Comparison of ENCODE assay signal across 9 cellular contexts in the genomic region with DNA sequence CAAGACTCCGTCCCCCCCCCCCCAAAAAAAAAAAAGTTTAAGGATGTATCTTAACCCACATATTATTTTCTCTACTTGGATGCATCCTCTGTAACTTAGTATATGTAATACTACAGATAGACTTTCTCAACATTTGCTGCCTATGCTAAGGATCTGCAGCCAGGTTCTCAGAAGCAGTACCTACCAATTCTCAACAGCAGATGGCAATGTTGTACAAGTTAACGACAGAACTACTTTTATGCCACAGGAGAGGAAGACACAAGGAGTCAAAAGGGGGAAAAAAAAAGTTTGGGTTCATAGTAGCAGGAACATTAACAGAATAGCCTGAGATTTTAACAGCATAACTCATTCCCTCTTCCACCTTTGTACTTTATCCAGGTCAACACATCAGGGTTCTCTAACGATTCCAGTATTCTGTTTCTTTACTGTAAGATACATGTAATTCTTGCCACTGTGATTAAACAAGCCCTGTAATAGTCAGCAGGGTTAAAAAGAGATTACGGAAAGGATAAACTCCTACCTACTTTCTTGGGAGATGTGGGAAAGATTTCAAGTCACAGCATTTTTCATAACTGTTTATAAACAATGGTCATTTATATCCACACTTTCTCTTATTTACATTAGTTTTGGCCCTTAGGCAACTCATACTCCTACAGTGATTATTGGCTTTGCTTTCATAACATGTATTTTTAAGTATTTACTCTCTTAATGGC. TPM values are rescaled to one million over a fixed set of nuclear protein-coding genes. Genes with fewer than 3 reads are reported as not detected.
DNase-seq lines count a peak whose midpoint lies in the region; ATAC-seq and TF ChIP-seq lines count a peak whose summit lies in the region.
"Had no signal": no experiment of that assay in that cellular context is flagged by ENCODE, and none has a peak within 500 bp of the region (broad histone marks: within the 10 kb centered on the region; RNA-seq: fewer than 3 reads in every experiment).

No MANE protein-coding gene starts in this region.

- TF ChIP-seq POLR2A in esophagus muscularis mucosa (IDR thresholded peaks at IDR 0.05; ENCODE audit: low read depth): no peak

- in situ Hi-C loops in HAP-1 (cut with MboI; ENCODE audit: low sequenced_read_pairs): loop anchor here (5.0 to 25.0 kb wide), 2 partner anchors 170 to 530 kb away; a partner anchor contains a TSS

- POLR2A ChIA-PET in CD4-positive, alpha-beta memory T cell (lab: Charles Lee; ENCODE audit: partially characterized antibody): interaction anchor here (1.1 kb wide), 1 partner anchor 356 kb away, joined by 4 read pairs; no protein-coding TSS in a partner anchor
- POLR2A ChIA-PET in naive thymus-derived CD4-positive, alpha-beta T cell (lab: Charles Lee): interaction anchor here (0.8 kb wide), 1 partner anchor 8 kb away, joined by 5 read pairs; no protein-coding TSS in a partner anchor

- no peaks in the 10 kb centered on the region for H3K9me3 Mint-ChIP-seq in CD4-positive, alpha-beta memory T cell
- H3K9me3 Mint-ChIP-seq in activated CD4-positive, alpha-beta T cell treated with anti-CD3 and anti-CD28 coated beads, Interleukin-2, amount 10 ng/mL, durations not matched to agents 24 days and 14 days: no peaks in the 10 kb centered on the region
- no peaks in the 10 kb centered on the region for H3K9me3 Mint-ChIP-seq in naive thymus-derived CD4-positive, alpha-beta T cell
- H3K9me3 Mint-ChIP-seq: T-helper 1 cell treated with Interleukin-12 subunit alpha and Interleukin-12 subunit beta and Interleukin-4 antibody, amounts not matched to agents 30 μg/mL and 1 μg/mL, for 36 hours had no signal

- WGBS in esophagus muscularis mucosa: 34% methylated on average over 4 of the region's 4 CpGs

- H3K4me1 ChIP-seq in CD4-positive, alpha-beta memory T cell (ENCODE audit: insufficient read depth, low read length): peaks cover 12% of the 10 kb centered on the region
- H3K4me1 ChIP-seq in HAP-1: peaks cover 15% of the 10 kb centered on the region
- peaks cover 9 to 23% (median 17%) of the 10 kb centered on the region in 4 donors for H3K4me1 ChIP-seq in esophagus muscularis mucosa
- H3K4me1 ChIP-seq in naive thymus-derived CD4-positive, alpha-beta T cell (ENCODE audit: control insufficient read depth in 2 of 2, insufficient read depth in 2 of 2, low read length in 2 of 2): peaks cover 0 to 3% of the 10 kb centered on the region in 2 donors

- H3K27ac ChIP-seq in CD4-positive, alpha-beta memory T cell (ENCODE audit: low read depth, low read length): no peak overlapping the region
- peak overlapping the region; percentile 1 to 43 (median 23) for H3K27ac ChIP-seq in esophagus muscularis mucosa (replicated peaks in 1 of 4)
- H3K27ac ChIP-seq in naive thymus-derived CD4-positive, alpha-beta T cell (ENCODE audit: low read depth, low read length): no peak overlapping the region

- CTCF ChIA-PET in CD4-positive, alpha-beta memory T cell (lab: Charles Lee; ENCODE audit: partially characterized antibody): interaction anchor here (0.7 to 10.5 kb wide), 14 partner anchors 10 to 352 kb away, joined by 3 to 273 read pairs (median 4); no protein-coding TSS in a partner anchor
- CTCF ChIA-PET in naive thymus-derived CD4-positive, alpha-beta T cell (lab: Charles Lee): interaction anchor here (0.6 to 3.7 kb wide), 8 partner anchors 10 to 252 kb away, joined by 3 to 20 read pairs (median 10); no protein-coding TSS in a partner anchor

- TF ChIP-seq EP300 in esophagus muscularis mucosa (IDR thresholded peaks at IDR 0.05): no peak

- H3K9me3 ChIP-seq in CD4-positive, alpha-beta memory T cell (ENCODE audit: control insufficient read depth in 1 of 2, low read length in 2 of 2): no peaks in the 10 kb centered on the region
- H3K9me3 ChIP-seq in HAP-1 (no peaks in the 10 kb centered on the region), esophagus muscularis mucosa (no peaks in the 10 kb centered on the region)
- no peaks in the 10 kb centered on the region for H3K9me3 ChIP-seq in naive thymus-derived CD4-positive, alpha-beta T cell (ENCODE audit: control insufficient read depth in 2 of 3, low read length in 3 of 3)

- ATAC-seq in naive thymus-derived CD4-positive, alpha-beta T cell: peak; percentile 93
- no peak for ATAC-seq in HG02588 (IDR thresholded peaks at IDR 0.05; ENCODE audit: unreplicated experiment)
- ATAC-seq in GM19324 (IDR thresholded peaks at IDR 0.05; ENCODE audit: low FRiP score, unreplicated experiment): no peak

- H3K4me3 ChIP-seq in CD4-positive, alpha-beta memory T cell (ENCODE audit: low read length in 2 of 2): no peak overlapping the region
- no peak overlapping the region for H3K4me3 ChIP-seq in HAP-1
- no peak overlapping the region for H3K4me3 ChIP-seq in esophagus muscularis mucosa
- no peak overlapping the region for H3K4me3 ChIP-seq in naive thymus-derived CD4-positive, alpha-beta T cell (ENCODE audit: low read length)

- peaks cover 13 to 18% (median 17%) of the 10 kb centered on the region in 4 donors for H3K4me1 Mint-ChIP-seq in CD4-positive, alpha-beta memory T cell
- H3K4me1 Mint-ChIP-seq in activated CD4-positive, alpha-beta T cell treated with anti-CD3 and anti-CD28 coated beads, Interleukin-2, amount 10 ng/mL, durations not matched to agents 24 days and 14 days: peaks cover 13% of the 10 kb centered on the region
- H3K4me1 Mint-ChIP-seq in naive thymus-derived CD4-positive, alpha-beta T cell: peaks cover 8 to 24% (median 20%) of the 10 kb centered on the region in 7 donors

- peaks cover 32 to 37% of the 10 kb centered on the region in 2 donors for H3K36me3 Mint-ChIP-seq in CD4-positive, alpha-beta memory T cell
- H3K36me3 Mint-ChIP-seq in activated CD4-positive, alpha-beta T cell treated with anti-CD3 and anti-CD28 coated beads, Interleukin-2, amount 10 ng/mL, durations not matched to agents 24 days and 14 days (ENCODE audit: low read depth): peaks cover 41% of the 10 kb centered on the region
- H3K36me3 Mint-ChIP-seq in naive thymus-derived CD4-positive, alpha-beta T cell: peaks cover 22 to 32% (median 31%) of the 10 kb centered on the region in 5 donors

- intact Hi-C loops in CD4-positive, alpha-beta memory T cell (cut with micrococcal nuclease): loop anchor here (1.0 to 2.0 kb wide), 4 partner anchors 98 to 356 kb away; no protein-coding TSS in a partner anchor
- intact Hi-C loops in activated CD4-positive, alpha-beta T cell treated with anti-CD3 and anti-CD28 coated beads, Interleukin-2, amount 10 ng/mL, durations not matched to agents 24 days and 14 days (cut with micrococcal nuclease): loop anchor here (1.0 to 2.0 kb wide), 4 partner anchors 114 to 356 kb away; no protein-coding TSS in a partner anchor
- intact Hi-C loops in esophagus muscularis mucosa (cut with DNase I): loop anchor here (1.0 to 5.0 kb wide), 4 partner anchors 40 to 355 kb away; no protein-coding TSS in a partner anchor
- intact Hi-C loops in naive thymus-derived CD4-positive, alpha-beta T cell (cut with micrococcal nuclease): loop anchor here (1.0 to 5.0 kb wide), 8 partner anchors 100 to 520 kb away; no protein-coding TSS in a partner anchor

- TF ChIP-seq CTCF in esophagus muscularis mucosa (IDR thresholded peaks at IDR 0.05): peak; percentile 73 to 93 (median 78)

- no peaks in the 10 kb centered on the region for H3K27me3 Mint-ChIP-seq in CD4-positive, alpha-beta memory T cell
- H3K27me3 Mint-ChIP-seq in activated CD4-positive, alpha-beta T cell treated with anti-CD3 and anti-CD28 coated beads, Interleukin-2, amount 10 ng/mL, durations not matched to agents 24 days and 14 days: no peaks in the 10 kb centered on the region
- H3K27me3 Mint-ChIP-seq in naive thymus-derived CD4-positive, alpha-beta T cell: no peaks in the 10 kb centered on the region

- peak; percentile 65 to 76 (median 74) for DNase-seq in CD4-positive, alpha-beta memory T cell
- DNase-seq in HAP-1 (ENCODE audit: low spot score in 2 of 2) (peak; percentile 70 to 74), NCI-H460 (ENCODE audit: extremely low read depth, low read depth) (peak; percentile 79), esophagus muscularis mucosa (ENCODE audit: extremely low spot score) (no peak)
- peak; percentile 91 for DNase-seq in activated CD4-positive, alpha-beta T cell treated with anti-CD3 and anti-CD28 coated beads, Interleukin-2, amount 10 ng/mL, durations not matched to agents 24 days and 14 days
- peak in 7 of 9 donors; percentile 49 to 78 (median 72) for DNase-seq in naive thymus-derived CD4-positive, alpha-beta T cell

- no peaks in the 10 kb centered on the region for H3K27me3 ChIP-seq in CD4-positive, alpha-beta memory T cell (ENCODE audit: insufficient read depth, low read length)
- H3K27me3 ChIP-seq in HAP-1 (ENCODE audit: low read depth): no peaks in the 10 kb centered on the region
- H3K27me3 ChIP-seq in esophagus muscularis mucosa: no peaks in the 10 kb centered on the region
- no peaks in the 10 kb centered on the region for H3K27me3 ChIP-seq in naive thymus-derived CD4-positive, alpha-beta T cell (ENCODE audit: control insufficient read depth in 2 of 2, insufficient read depth in 2 of 2, low read length in 2 of 2)

- peak overlapping the region; percentile 10 to 90 (median 72) for H3K27ac Mint-ChIP-seq in CD4-positive, alpha-beta memory T cell
- no peak overlapping the region for H3K27ac Mint-ChIP-seq in activated CD4-positive, alpha-beta T cell treated with anti-CD3 and anti-CD28 coated beads, Interleukin-2, amount 10 ng/mL, durations not matched to agents 24 days and 14 days
- peak overlapping the region in 5 of 9 donors; percentile 19 to 83 (median 65) for H3K27ac Mint-ChIP-seq in naive thymus-derived CD4-positive, alpha-beta T cell
- H3K27ac Mint-ChIP-seq: T-helper 1 cell treated with Interleukin-12 subunit alpha and Interleukin-12 subunit beta and Interleukin-4 antibody, amounts not matched to agents 30 μg/mL and 1 μg/mL, for 36 hours had no signal

- H3K4me3 Mint-ChIP-seq in CD4-positive, alpha-beta memory T cell: peak overlapping the region in 1 of 8 donors; percentile 5
- H3K4me3 Mint-ChIP-seq in activated CD4-positive, alpha-beta T cell treated with anti-CD3 and anti-CD28 coated beads, Interleukin-2, amount 10 ng/mL, durations not matched to agents 24 days and 14 days: no peak overlapping the region
- H3K4me3 Mint-ChIP-seq in naive thymus-derived CD4-positive, alpha-beta T cell: no peak overlapping the region
- H3K4me3 Mint-ChIP-seq: T-helper 1 cell treated with Interleukin-12 subunit alpha and Interleukin-12 subunit beta and Interleukin-4 antibody, amounts not matched to agents 30 μg/mL and 1 μg/mL, for 36 hours had no signal

- peaks cover 25% of the 10 kb centered on the region for H3K36me3 ChIP-seq in CD4-positive, alpha-beta memory T cell (ENCODE audit: insufficient read depth, low read length)
- H3K36me3 ChIP-seq in HAP-1 (replicated peaks) (peaks cover 37% of the 10 kb centered on the region), esophagus muscularis mucosa (peaks cover 7 to 38% (median 33%) of the 10 kb centered on the region in 4 donors)
- H3K36me3 ChIP-seq in naive thymus-derived CD4-positive, alpha-beta T cell (ENCODE audit: control insufficient read depth in 2 of 3, insufficient read depth in 3 of 3, low read length in 3 of 3): peaks cover 0 to 24% (median 16%) of the 10 kb centered on the region in 3 experiments

RNA-seq across cellular contexts. Expression of a gene that starts 5.7 kb away (rescaled TPM):
- 100 to 1,000 TPM; 129 to 133 TPM for total RNA-seq in CD4-positive, alpha-beta memory T cell
- polyA plus RNA-seq in CD4-positive, alpha-beta memory T cell: 10 to 100 TPM in 1 of 2 donors, 1 to 10 TPM in 1; 9.8 to 20.2 TPM
- 32.6 and 40.2 TPM in 2 replicates for total RNA-seq in NCI-H460 (2014; rRNA removed; shearing (Covaris generic))
- 49.5 and 83.8 TPM in 2 replicates for polyA plus RNA-seq in NCI-H460 (2014; cell fraction: nucleus; rRNA removed)
- total RNA-seq in activated CD4-positive, alpha-beta T cell treated with anti-CD3 and anti-CD28 coated beads, Interleukin-2, amount 10 ng/mL, durations not matched to agents 24 days and 14 days: 66.6 and 68.8 TPM in 2 replicates
- 100 to 1,000 TPM in 1 of 4 donors, 10 to 100 TPM in 3; 52.3 to 111 (median 79.0) TPM for total RNA-seq in esophagus muscularis mucosa
- 100 to 1,000 TPM in 2 of 5 experiments, 10 to 100 TPM in 3; 81.7 to 141 (median 84.7) TPM for total RNA-seq in naive thymus-derived CD4-positive, alpha-beta T cell
- polyA plus RNA-seq in naive thymus-derived CD4-positive, alpha-beta T cell: 10 to 100 TPM; 16.6 to 17.2 TPM

RNA-seq across cellular contexts. Expression of a gene that starts 43.9 kb away (rescaled TPM):
- 100 to 1,000 TPM; 202 to 217 TPM for total RNA-seq in CD4-positive, alpha-beta memory T cell
- 100 to 1,000 TPM; 338 to 425 TPM for polyA plus RNA-seq in CD4-positive, alpha-beta memory T cell
- total RNA-seq in NCI-H460 (2014; rRNA removed; shearing (Covaris generic)): 337 and 371 TPM in 2 replicates
- 232 and 324 TPM in 2 replicates for polyA plus RNA-seq in NCI-H460 (2014; cell fraction: nucleus; rRNA removed)
- total RNA-seq in activated CD4-positive, alpha-beta T cell treated with anti-CD3 and anti-CD28 coated beads, Interleukin-2, amount 10 ng/mL, durations not matched to agents 24 days and 14 days: 192 and 200 TPM in 2 replicates
- 100 to 1,000 TPM; 115 to 164 (median 129) TPM for total RNA-seq in esophagus muscularis mucosa
- 100 to 1,000 TPM; 155 to 233 (median 171) TPM for total RNA-seq in naive thymus-derived CD4-positive, alpha-beta T cell
- polyA plus RNA-seq in naive thymus-derived CD4-positive, alpha-beta T cell: 100 to 1,000 TPM; 204 to 245 TPM

Comparison
In these comparisons a context has a peak if more than half of its experiments do, and no peak if none do; other contexts are left out.
1. H3K27ac ChIP-seq: peak in esophagus muscularis mucosa (4 of 4); none in CD4-positive, alpha-beta memory T cell (single experiment) and naive thymus-derived CD4-positive, alpha-beta T cell (single experiment).